ENCODE assay signal across 9 cellular contexts in genomic region chr12:131831635-131832041, GRCh38. TPM values are rescaled to one million over a fixed set of nuclear protein-coding genes. Genes with fewer than 3 reads are reported as not detected.
DNase-seq lines count a peak whose midpoint lies in the region; ATAC-seq and TF ChIP-seq lines count a peak whose summit lies in the region.
"Had no signal": no experiment of that assay in that cellular context is flagged by ENCODE, and none has a peak within 500 bp of the region (broad histone marks: within the 10 kb centered on the region; RNA-seq: fewer than 3 reads in every experiment).

No MANE protein-coding gene starts in this region.

- DNase-seq in DMS153 (lab: John Stamatoyannopoulos, UW) (peak; percentile 33), DMS153 treated with DMSO at 0.1 percent for 48 hours (lab: John Stamatoyannopoulos, UW; ENCODE audit: unreplicated experiment) (no peak), RKO (ENCODE audit: low spot score) (peak; percentile 34), fibroblast of gingiva (ENCODE audit: low read depth) (peak; percentile 94), type B pancreatic cell (ENCODE audit: extremely low spot score, unreplicated experiment) (no peak), GM19238 (ENCODE audit: insufficient read length, low spot score) (no peak)
- no peak for DNase-seq in stimulated activated effector memory CD8-positive, alpha-beta T cell treated with anti-CD3 and anti-CD28 coated beads, Interleukin-12 subunit alpha, Interleukin-12 subunit beta, amount 100 ng/mL, for 72 hours (ENCODE audit: low spot score in 2 of 2)

- no peaks in the 10 kb centered on the region for H3K9me3 Mint-ChIP-seq in stimulated activated effector memory CD8-positive, alpha-beta T cell treated with anti-CD3 and anti-CD28 coated beads, Interleukin-12 subunit alpha, Interleukin-12 subunit beta, amount 100 ng/mL, for 72 hours
- no peaks in the 10 kb centered on the region for H3K9me3 Mint-ChIP-seq in type B pancreatic cell
- H3K9me3 Mint-ChIP-seq: activated CD4-positive, alpha-beta T cell treated with anti-CD3 and anti-CD28 coated beads, Interleukin-2, amount 10 ng/mL, durations not matched to agents 24 days and 14 days had no signal

- H3K4me3 Mint-ChIP-seq in stimulated activated effector memory CD8-positive, alpha-beta T cell treated with anti-CD3 and anti-CD28 coated beads, Interleukin-12 subunit alpha, Interleukin-12 subunit beta, amount 100 ng/mL, for 72 hours = peak overlapping the region; percentile 62
- H3K4me3 Mint-ChIP-seq in type B pancreatic cell = no peak overlapping the region

- peaks cover 28% of the 10 kb centered on the region for H3K27me3 Mint-ChIP-seq in type B pancreatic cell

- H3K27ac Mint-ChIP-seq in stimulated activated effector memory CD8-positive, alpha-beta T cell treated with anti-CD3 and anti-CD28 coated beads, Interleukin-12 subunit alpha, Interleukin-12 subunit beta, amount 100 ng/mL, for 72 hours = no peak overlapping the region
- H3K27ac Mint-ChIP-seq in type B pancreatic cell = no peak overlapping the region
- H3K27ac Mint-ChIP-seq: activated CD4-positive, alpha-beta T cell treated with anti-CD3 and anti-CD28 coated beads, Interleukin-2, amount 10 ng/mL, durations not matched to agents 24 days and 14 days had no signal

- no peaks in the 10 kb centered on the region for H3K36me3 Mint-ChIP-seq in stimulated activated effector memory CD8-positive, alpha-beta T cell treated with anti-CD3 and anti-CD28 coated beads, Interleukin-12 subunit alpha, Interleukin-12 subunit beta, amount 100 ng/mL, for 72 hours
- no peaks in the 10 kb centered on the region for H3K36me3 Mint-ChIP-seq in type B pancreatic cell

- no peak for ATAC-seq in stimulated activated effector memory CD8-positive, alpha-beta T cell treated with anti-CD3 and anti-CD28 coated beads, Interleukin-12 subunit alpha, Interleukin-12 subunit beta, amount 100 ng/mL, for 72 hours
- ATAC-seq in GM18502 (IDR thresholded peaks at IDR 0.05; ENCODE audit: poor library complexity, unreplicated experiment) = no peak

- peaks cover 7% of the 10 kb centered on the region for H3K4me1 Mint-ChIP-seq in stimulated activated effector memory CD8-positive, alpha-beta T cell treated with anti-CD3 and anti-CD28 coated beads, Interleukin-12 subunit alpha, Interleukin-12 subunit beta, amount 100 ng/mL, for 72 hours
- H3K4me1 Mint-ChIP-seq in type B pancreatic cell (ENCODE audit: unreplicated experiment) = peaks cover 5% of the 10 kb centered on the region

- TF ChIP-seq CTCF in type B pancreatic cell (conservative IDR thresholded peaks at IDR 0.05) = no peak

RNA-seq across cellular contexts. Expression of gene MMP17, which starts 3.4 kb away (rescaled TPM):
- total RNA-seq in type B pancreatic cell (ENCODE audit: low replicate concordance) = 14.1 and 26.8 TPM in 2 replicates

Comparison
In these comparisons a context has a peak if more than half of its experiments do, and no peak if none do; other contexts are left out.
1. DNase-seq: peak in DMS153 (single experiment), RKO (single experiment) and fibroblast of gingiva (single experiment); none in DMS153 treated with DMSO at 0.1 percent for 48 hours (single experiment), stimulated activated effector memory CD8-positive, alpha-beta T cell treated with anti-CD3 and anti-CD28 coated beads, Interleukin-12 subunit alpha, Interleukin-12 subunit beta, amount 100 ng/mL, for 72 hours (0 of 2), type B pancreatic cell (single experiment) and GM19238 (single experiment).